In genomic region chr7:42746226-42746625, GRCh38 we compare ENCODE assay signal across 12 cellular contexts.
"Had no signal": no experiment of that assay in that cellular context is flagged by ENCODE, and none has a peak within 500 bp of the region (broad histone marks: within the 10 kb centered on the region; RNA-seq: fewer than 3 reads in every experiment).

No MANE protein-coding gene starts in this region.

- H3K27ac ChIP-seq: cardiac muscle cell, pancreas, upper lobe of left lung had no signal

- H3K36me3 ChIP-seq: cardiac muscle cell, pancreas, upper lobe of left lung had no signal

- H3K27me3 ChIP-seq: cardiac muscle cell, pancreas, upper lobe of left lung had no signal

- ATAC-seq: stimulated activated naive CD8-positive, alpha-beta T cell treated with anti-CD3 and anti-CD28 coated beads, Interleukin-15, Interleukin-2, amounts not matched to agents 100 U/mL and 50 U/mL, for 24 hours had no signal

- H3K9me3 ChIP-seq: pancreas, upper lobe of left lung had no signal

- H3K4me1 ChIP-seq: pancreas, upper lobe of left lung had no signal

- DNase-seq: activated CD4-positive, alpha-beta memory T cell treated with anti-CD3 and anti-CD28 coated beads for 36 hours; activated gamma-delta T cell; activated T-cell treated with anti-CD3 and anti-CD28 coated beads, Interleukin-2, amount 50 U/mL, for 48 hours; amygdala; nephron progenitor cell; pancreas; stimulated activated CD4-positive, alpha-beta T cell treated with anti-CD3 and anti-CD28 coated beads, Interleukin-2, amount 100 ng/mL, for 48 hours; stimulated activated naive CD8-positive, alpha-beta T cell treated with anti-CD3 and anti-CD28 coated beads, Interleukin-15, Interleukin-2, amounts not matched to agents 100 U/mL and 50 U/mL, for 24 hours; SW 1271; T-helper 9 cell; upper lobe of left lung had no signal

- H3K4me3 ChIP-seq: cardiac muscle cell, pancreas, upper lobe of left lung had no signal
